8 cellular contexts compared by ENCODE assay signal in genomic region chr3:129278439-129278969, GRCh38. TPM values are rescaled to one million over a fixed set of nuclear protein-coding genes. Genes with fewer than 3 reads are reported as not detected.
DNase-seq lines count a peak whose midpoint lies in the region; ATAC-seq lines count a peak whose summit lies in the region.

Gene HMCES (plus strand): TSS chr3:129278870. CDS start chr3:129279733, 863 bp downstream.

- peak; percentile 96 for DNase-seq in AG08395 (ENCODE audit: low spot score)
- peak; percentile 80 for DNase-seq in NCI-H748 treated with DMSO at 0.1 percent for 48 hours (lab: John Stamatoyannopoulos, UW)
- peak; percentile 85 to 86 for DNase-seq in activated CD4-positive, alpha-beta T cell treated with anti-CD3 and anti-CD28 coated beads, Interleukin-2, amount 50 U/mL, for 24 hours (ENCODE audit: low read depth in 1 of 2, low spot score in 1 of 2)
- DNase-seq in cortex of kidney (lab: John Stamatoyannopoulos, UW), result peak; percentile 96
- peak; percentile 94 to 96 for DNase-seq in left colon
- DNase-seq in stimulated activated CD4-positive, alpha-beta T cell treated with anti-CD3 and anti-CD28 coated beads, Interleukin-1b, Interleukin-23, amount 100 ng/mL, for 4 hours (ENCODE audit: low read depth in 2 of 2), result peak; percentile 92 to 93

- intact Hi-C loops in left colon (cut with DNase I, micrococcal nuclease), result no loop called here

- peak; percentile 59 for ATAC-seq in GM19324 (IDR thresholded peaks at IDR 0.05; ENCODE audit: low FRiP score, unreplicated experiment)
- peak; percentile 17 for ATAC-seq in HG03565 (IDR thresholded peaks at IDR 0.05; ENCODE audit: unreplicated experiment)
- peak; percentile 93 for ATAC-seq in left colon

RNA-seq across cellular contexts. Expression of gene HMCES, which starts in this region (rescaled TPM):
- 10 to 100 TPM; 42.3 to 44.2 TPM for total RNA-seq in left colon

Comparison
In these comparisons a context has a peak if more than half of its experiments do, and no peak if none do; other contexts are left out.
1. Peak in every context shown above with its lines: DNase-seq and ATAC-seq.
2. ATAC-seq: peak in every context shown above with its lines; median percentile 93 in left colon; 59 in GM19324; 17 in HG03565.